In the genomic region with DNA sequence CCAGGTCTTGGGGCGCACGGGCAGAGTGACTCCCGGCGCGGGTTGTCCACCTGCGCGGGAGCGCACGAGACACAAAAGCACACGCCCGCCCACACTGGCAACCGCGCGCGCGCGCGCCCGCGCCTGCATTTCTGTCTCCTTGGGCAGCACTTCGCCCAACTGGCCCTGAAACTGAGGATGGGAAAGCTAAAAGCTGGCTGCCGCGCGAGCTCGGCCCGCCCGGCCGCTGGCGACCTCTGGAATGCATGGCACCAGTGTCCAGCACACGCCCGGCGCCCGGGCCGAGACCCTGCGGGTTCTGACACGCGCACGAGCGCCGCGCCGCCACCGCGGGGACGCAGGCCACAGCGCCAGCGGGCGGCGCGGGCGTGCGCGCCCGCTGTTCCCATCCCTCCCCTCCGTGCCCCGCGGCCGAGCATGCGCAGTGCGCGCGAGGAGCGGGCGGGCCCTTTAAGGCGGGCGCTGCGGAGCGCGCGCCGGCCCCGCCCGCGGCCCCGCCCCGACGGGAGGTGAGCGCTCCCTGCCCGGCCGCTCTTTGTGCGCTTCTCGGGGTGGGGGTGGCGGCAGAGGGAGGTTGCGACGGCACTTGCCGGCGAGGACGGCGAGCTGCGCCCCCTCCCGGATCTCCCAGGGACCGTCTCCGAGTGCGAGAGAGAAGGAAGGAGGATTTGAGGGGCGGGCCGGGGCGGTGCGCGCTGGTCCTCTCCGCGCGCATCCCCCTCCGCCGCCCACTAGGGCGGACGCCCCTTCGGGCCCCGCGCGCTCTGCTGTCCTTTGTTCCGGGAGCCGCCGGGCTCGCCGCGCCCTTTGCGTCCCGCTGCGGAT, we compare ENCODE assay signal across 8 cellular contexts. TPM values are rescaled to one million over a fixed set of nuclear protein-coding genes. Genes with fewer than 3 reads are reported as not detected.
DNase-seq lines count a peak whose midpoint lies in the region; ATAC-seq, FAIRE-seq and TF ChIP-seq lines count a peak whose summit lies in the region.

No MANE protein-coding gene starts in this region.

- TF ChIP-seq CTCF in D721Med (IDR thresholded peaks at IDR 0.05; ENCODE audit: insufficient read depth, missing control alignments) (peak; percentile 64), OCI-LY3 (IDR thresholded peaks at IDR 0.05; ENCODE audit: low read depth, low read length) (peak; percentile 49)

- WGBS in HUES64: under 1% methylated on average over 119 of the region's 119 CpGs

- FAIRE-seq in D721Med (lab: Jason Lieb, UNC): no peak

- H3K4me1 ChIP-seq in HUES64 (ENCODE audit: insufficient read depth, low read length) (peaks cover 6% of the 10 kb centered on the region; the same call in 1 of the 2 replicates), OCI-LY3 (ENCODE audit: low read length) (peaks cover 4% of the 10 kb centered on the region; the same call in 1 of the 2 replicates)

- H3K9ac ChIP-seq in HUES64 (ENCODE audit: low read depth, low read length) (peak overlapping the region; percentile 91), OCI-LY3 (ENCODE audit: low read length) (peak overlapping the region; percentile 87)

- peaks cover 49% of the 10 kb centered on the region for H3K27me3 ChIP-seq in HUES64 (ENCODE audit: insufficient read depth, low read length)
- H3K27me3 ChIP-seq in OCI-LY3 (ENCODE audit: low read depth, low read length): peaks cover 35% of the 10 kb centered on the region

- H3K79me2 ChIP-seq in OCI-LY3 (ENCODE audit: low read length): no peaks in the 10 kb centered on the region

- ATAC-seq in GM21447 (IDR thresholded peaks at IDR 0.05; ENCODE audit: unreplicated experiment) (peak; percentile 53), esophagus mucosa (peak; percentile 94)

- H3K9me3 ChIP-seq in HUES64 (ENCODE audit: insufficient read depth, low read depth, low read length) (no peaks in the 10 kb centered on the region), OCI-LY3 (ENCODE audit: insufficient read depth, low read length) (no peaks in the 10 kb centered on the region)

- H3K36me3 ChIP-seq in HUES64 (ENCODE audit: insufficient read depth, low read length): peaks cover 12% of the 10 kb centered on the region; the same call in 1 of the 2 replicates
- H3K36me3 ChIP-seq in OCI-LY3 (replicated peaks; ENCODE audit: low read depth, low read length): no peaks in the 10 kb centered on the region

- H3K4me2 ChIP-seq in OCI-LY3 (ENCODE audit: low read length): peak overlapping the region; percentile 75

- DNase-seq in D721Med (ENCODE audit: insufficient read length, low spot score) (peak; percentile 72), myocyte (ENCODE audit: low read depth) (peak; percentile 92)
- DNase-seq in activated T-cell treated with anti-CD3 and anti-CD28 coated beads, Interleukin-2, amount 50 U/mL, for 1 hour: peak; percentile 88
- peak; percentile 68 for DNase-seq in stimulated activated CD8-positive, alpha-beta memory T cell treated with anti-CD3 and anti-CD28 coated beads, Interleukin-7, amount 100 ng/mL, for 24 hours (ENCODE audit: low read depth)

- H2AFZ ChIP-seq in OCI-LY3 (ENCODE audit: low read depth, low read length): peak overlapping the region; percentile 96

- H3K4me3 ChIP-seq in HUES64 (ENCODE audit: low read length): peak overlapping the region; percentile 95
- peak overlapping the region; percentile 89 for H3K4me3 ChIP-seq in OCI-LY3 (ENCODE audit: low read length)

- H4K20me1 ChIP-seq in OCI-LY3 (ENCODE audit: insufficient read depth, low read length): no peaks in the 10 kb centered on the region

- H3K27ac ChIP-seq in HUES64 (ENCODE audit: low read depth, low read length) (peak overlapping the region; percentile 95), OCI-LY3 (ENCODE audit: low read length) (peak overlapping the region; percentile 70)

RNA-seq across cellular contexts. Expression of gene MEX3B, which starts 1.1 kb away (rescaled TPM):
- polyA plus RNA-seq in HUES64 (2013, experiment 1 of 2): 18.1 TPM
- 20.1 TPM for polyA plus RNA-seq in HUES64 (2013, experiment 2 of 2)
- 0.48 TPM for total RNA-seq in esophagus mucosa
- 14.0 and 14.6 TPM in 2 replicates for total RNA-seq in myocyte
- polyA plus RNA-seq in myocyte (2012): 8.1 TPM

Comparison
In these comparisons a context has a peak if more than half of its experiments do, and no peak if none do; other contexts are left out.
1. Peak in every context shown above with its lines: DNase-seq, ATAC-seq, H3K4me3 ChIP-seq and H3K27ac ChIP-seq.
2. RNA of gene MEX3B, which starts 1.1 kb away (total RNA-seq): 14.0 to 14.6 TPM in myocyte; 0.48 TPM in esophagus mucosa (single experiment); every median in the first group is over 10 times any median in the second.